8 cellular contexts compared by ENCODE assay signal in the genomic region with DNA sequence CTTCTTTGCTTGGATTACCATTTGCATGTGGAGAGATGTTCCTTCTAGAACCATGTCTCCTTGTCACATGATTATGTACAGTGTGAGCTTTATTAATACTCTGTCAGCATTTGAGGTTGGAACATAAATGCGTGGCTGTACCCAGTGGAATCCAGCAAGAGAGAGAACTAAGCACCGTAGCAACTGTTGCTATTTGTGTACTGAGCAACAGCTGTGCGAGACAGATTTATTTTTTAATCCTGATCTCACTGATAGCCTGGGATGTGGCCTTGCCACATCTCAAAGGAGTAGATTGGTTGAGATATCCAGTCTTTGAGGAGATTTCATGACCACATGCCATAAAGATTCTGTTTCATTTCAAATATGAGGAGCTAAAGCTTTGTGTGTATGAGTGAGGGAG. TPM values are rescaled to one million over a fixed set of nuclear protein-coding genes. Genes with fewer than 3 reads are reported as not detected.
DNase-seq lines count a peak whose midpoint lies in the region; ATAC-seq and TF ChIP-seq lines count a peak whose summit lies in the region.

No MANE protein-coding gene starts in this region.

- H3K27ac ChIP-seq in dorsolateral prefrontal cortex (peak overlapping the region in 48 of 59 donors; percentile 0 to 72 (median 44)), muscle layer of duodenum (ENCODE audit: low read length) (peak overlapping the region; percentile 78), ovary (no peak overlapping the region)

- H3K9me3 ChIP-seq in muscle layer of duodenum (ENCODE audit: control insufficient read depth in 1 of 2, low read length in 2 of 2) = no peaks in the 10 kb centered on the region
- H3K9me3 ChIP-seq in ovary = no peaks in the 10 kb centered on the region

- no peak for TF ChIP-seq POLR2A in ovary (IDR thresholded peaks at IDR 0.05)

- H3K36me3 ChIP-seq in muscle layer of duodenum (ENCODE audit: control insufficient read depth in 1 of 2, insufficient read depth in 2 of 2, low read length in 2 of 2) (peaks cover 2 to 4% of the 10 kb centered on the region in 2 donors), ovary (no peaks in the 10 kb centered on the region)

- no peak for TF ChIP-seq EP300 in ovary (IDR thresholded peaks at IDR 0.05)

- no peak for ATAC-seq in GM21529 (IDR thresholded peaks at IDR 0.05; ENCODE audit: unreplicated experiment)

- intact Hi-C loops in dorsolateral prefrontal cortex (cut with DNase I) = no loop called here
- intact Hi-C loops in ovary (cut with DNase I) = no loop called here

- H3K4me3 ChIP-seq in dorsolateral prefrontal cortex (no peak overlapping the region), muscle layer of duodenum (ENCODE audit: low read depth in 1 of 2, low read length in 2 of 2) (no peak overlapping the region), ovary (no peak overlapping the region)

- peak; percentile 68 for DNase-seq in Ammon's horn (ENCODE audit: low spot score)
- peak; percentile 31 for DNase-seq in NCI-H1694 treated with DMSO at 0.1 percent for 48 hours (lab: John Stamatoyannopoulos, UW)
- no peak for DNase-seq in dorsolateral prefrontal cortex
- no peak for DNase-seq in NCI-H1048 (lab: John Stamatoyannopoulos, UW)
- DNase-seq in NCI-H1092 treated with DMSO at 0.1 percent for 48 hours (lab: John Stamatoyannopoulos, UW) = no peak
- no peak for DNase-seq in ovary

- 15 to 24% (median 19%) methylated on average over 3 of the region's 3 CpGs for WGBS in ovary, 3 donors

- TF ChIP-seq CTCF in dorsolateral prefrontal cortex (IDR thresholded peaks at IDR 0.05 in 54 of 56, conservative IDR thresholded peaks at IDR 0.05 in 2 of 56; ENCODE audit: low read depth in 1 of 56, partially characterized antibody in 56 of 56) (no peak), ovary (IDR thresholded peaks at IDR 0.05) (no peak)

- H3K27me3 ChIP-seq in dorsolateral prefrontal cortex (no peaks in the 10 kb centered on the region), muscle layer of duodenum (ENCODE audit: low read depth, low read length) (no peaks in the 10 kb centered on the region), ovary (no peaks in the 10 kb centered on the region)

- H3K4me1 ChIP-seq in muscle layer of duodenum (ENCODE audit: control insufficient read depth in 1 of 2, insufficient read depth in 2 of 2, low read length in 2 of 2) = peaks cover 14 to 36% of the 10 kb centered on the region in 2 donors
- peaks cover 5% of the 10 kb centered on the region for H3K4me1 ChIP-seq in ovary (ENCODE audit: insufficient read depth)

RNA-seq across cellular contexts. Expression of gene KIF1B, which starts 43.4 kb away (rescaled TPM):
- total RNA-seq in dorsolateral prefrontal cortex (100 to 1,000 TPM; 238 to 416 (median 324) TPM), ovary (10 to 100 TPM; 34.8 to 44.2 (median 38.0) TPM)
- 10 to 100 TPM; 11.5 to 27.7 TPM for polyA plus RNA-seq in ovary

Comparison
In these comparisons a context has a peak if more than half of its experiments do, and no peak if none do; other contexts are left out.
1. DNase-seq: peak in Ammon's horn (single experiment) and NCI-H1694 treated with DMSO at 0.1 percent for 48 hours (single experiment); none in dorsolateral prefrontal cortex (0 of 10), NCI-H1048 (single experiment), NCI-H1092 treated with DMSO at 0.1 percent for 48 hours (single experiment) and ovary (0 of 5).
2. H3K27ac ChIP-seq: peak in dorsolateral prefrontal cortex (48 of 59) and muscle layer of duodenum (single experiment); none in ovary (0 of 2).
3. RNA of gene KIF1B, which starts 43.4 kb away (total RNA-seq): 238 to 416 TPM in dorsolateral prefrontal cortex; 34.8 to 44.2 TPM in ovary; every median in the first group is over 4 times any median in the second.